Comparison of ENCODE assay signal across 12 cellular contexts in the genomic region with DNA sequence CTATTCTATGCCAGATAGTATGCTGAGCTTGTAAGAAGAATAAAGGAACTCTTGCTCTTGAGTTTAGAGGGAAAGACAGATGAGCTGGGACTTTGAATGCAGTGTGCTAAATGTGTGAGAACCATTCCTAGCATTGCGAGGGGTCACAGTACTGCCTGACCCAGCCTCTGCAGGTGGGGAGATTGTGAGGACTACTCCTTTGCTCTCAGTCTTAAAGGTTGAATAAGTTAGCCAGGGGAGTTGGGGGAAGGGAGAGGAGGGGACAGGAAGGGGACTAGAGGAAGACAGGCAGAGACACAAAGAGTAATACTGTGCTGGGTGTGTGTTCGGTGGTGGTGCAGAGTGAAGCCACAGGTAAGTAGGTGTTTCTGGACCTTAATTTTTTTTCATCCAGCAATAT.
"Had no signal": no experiment of that assay in that cellular context is flagged by ENCODE, and none has a peak within 500 bp of the region (broad histone marks: within the 10 kb centered on the region; RNA-seq: fewer than 3 reads in every experiment).

No MANE protein-coding gene starts in this region.

- H3K9me3 Mint-ChIP-seq: activated B cell treated with CpG ODN at 0.5 μM for 24 hours; activated CD4-positive, alpha-beta T cell treated with anti-CD3 and anti-CD28 coated beads, Interleukin-2, amount 10 ng/mL, durations not matched to agents 24 days and 14 days; activated naive CD8-positive, alpha-beta T cell treated with anti-CD3 and anti-CD28 coated beads, Interleukin-2, amount 10 ng/mL, durations not matched to agents 7 days and 5 days; stimulated activated memory B cell treated with anti-CD40 and anti-IgM and Interleukin-4, amounts not matched to agents 10 μg/mL and 1 μg/mL and 100 μg/mL, for 72 hours had no signal

- DNase-seq: activated B cell treated with CpG ODN at 0.5 μM for 24 hours; activated CD4-positive, alpha-beta T cell treated with anti-CD3 and anti-CD28 coated beads, Interleukin-2, amount 10 ng/mL, durations not matched to agents 24 days and 14 days; activated CD8-positive, alpha-beta memory T cell treated with anti-CD3 and anti-CD28 coated beads, Interleukin-2, amount 50 U/mL, for 4 hours; activated CD8-positive, alpha-beta T cell treated with anti-CD3 and anti-CD28 coated beads, Interleukin-2, amount 10 ng/mL, durations not matched to agents 7 days and 5 days; activated naive CD8-positive, alpha-beta T cell treated with anti-CD3 and anti-CD28 coated beads, Interleukin-2, amount 10 ng/mL, durations not matched to agents 7 days and 5 days; anterior cingulate cortex; dermis blood vessel endothelial cell; hippocampal formation; naive thymus-derived CD4-positive, alpha-beta T cell; nucleus accumbens; posterior cingulate gyrus had no signal

- H3K4me1 Mint-ChIP-seq: activated B cell treated with CpG ODN at 0.5 μM for 24 hours; stimulated activated memory B cell treated with anti-CD40 and anti-IgM and Interleukin-4, amounts not matched to agents 10 μg/mL and 1 μg/mL and 100 μg/mL, for 72 hours had no signal

- ATAC-seq: activated CD8-positive, alpha-beta T cell treated with anti-CD3 and anti-CD28 coated beads, Interleukin-2, amount 10 ng/mL, durations not matched to agents 7 days and 5 days; naive thymus-derived CD4-positive, alpha-beta T cell; stimulated activated memory B cell treated with anti-CD40 and anti-IgM and Interleukin-4, amounts not matched to agents 10 μg/mL and 1 μg/mL and 100 μg/mL, for 72 hours had no signal

- H3K27me3 Mint-ChIP-seq: activated B cell treated with CpG ODN at 0.5 μM for 24 hours; activated CD4-positive, alpha-beta T cell treated with anti-CD3 and anti-CD28 coated beads, Interleukin-2, amount 10 ng/mL, durations not matched to agents 24 days and 14 days; activated naive CD8-positive, alpha-beta T cell treated with anti-CD3 and anti-CD28 coated beads, Interleukin-2, amount 10 ng/mL, durations not matched to agents 7 days and 5 days; naive thymus-derived CD4-positive, alpha-beta T cell; stimulated activated memory B cell treated with anti-CD40 and anti-IgM and Interleukin-4, amounts not matched to agents 10 μg/mL and 1 μg/mL and 100 μg/mL, for 72 hours had no signal

- H3K27ac Mint-ChIP-seq: activated CD4-positive, alpha-beta T cell treated with anti-CD3 and anti-CD28 coated beads, Interleukin-2, amount 10 ng/mL, durations not matched to agents 24 days and 14 days; activated CD8-positive, alpha-beta T cell treated with anti-CD3 and anti-CD28 coated beads, Interleukin-2, amount 10 ng/mL, durations not matched to agents 7 days and 5 days; activated naive CD8-positive, alpha-beta T cell treated with anti-CD3 and anti-CD28 coated beads, Interleukin-2, amount 10 ng/mL, durations not matched to agents 7 days and 5 days; stimulated activated memory B cell treated with anti-CD40 and anti-IgM and Interleukin-4, amounts not matched to agents 10 μg/mL and 1 μg/mL and 100 μg/mL, for 72 hours had no signal

- H3K4me3 Mint-ChIP-seq: activated B cell treated with CpG ODN at 0.5 μM for 24 hours; activated CD4-positive, alpha-beta T cell treated with anti-CD3 and anti-CD28 coated beads, Interleukin-2, amount 10 ng/mL, durations not matched to agents 24 days and 14 days; activated CD8-positive, alpha-beta T cell treated with anti-CD3 and anti-CD28 coated beads, Interleukin-2, amount 10 ng/mL, durations not matched to agents 7 days and 5 days; activated naive CD8-positive, alpha-beta T cell treated with anti-CD3 and anti-CD28 coated beads, Interleukin-2, amount 10 ng/mL, durations not matched to agents 7 days and 5 days; naive thymus-derived CD4-positive, alpha-beta T cell; stimulated activated memory B cell treated with anti-CD40 and anti-IgM and Interleukin-4, amounts not matched to agents 10 μg/mL and 1 μg/mL and 100 μg/mL, for 72 hours had no signal
